Comparison of ENCODE assay signal across 1 cellular context in genomic region chr10:103678104-103678526, GRCh38.
TF ChIP-seq lines count a peak whose summit lies in the region.

No MANE protein-coding gene starts in this region.

TF ChIP-seq in GM12878, 131 proteins besides CTCF, POLR2A, EP300 and RAD21 (continued from another document):
- TF ChIP-seq, protein P1, sequence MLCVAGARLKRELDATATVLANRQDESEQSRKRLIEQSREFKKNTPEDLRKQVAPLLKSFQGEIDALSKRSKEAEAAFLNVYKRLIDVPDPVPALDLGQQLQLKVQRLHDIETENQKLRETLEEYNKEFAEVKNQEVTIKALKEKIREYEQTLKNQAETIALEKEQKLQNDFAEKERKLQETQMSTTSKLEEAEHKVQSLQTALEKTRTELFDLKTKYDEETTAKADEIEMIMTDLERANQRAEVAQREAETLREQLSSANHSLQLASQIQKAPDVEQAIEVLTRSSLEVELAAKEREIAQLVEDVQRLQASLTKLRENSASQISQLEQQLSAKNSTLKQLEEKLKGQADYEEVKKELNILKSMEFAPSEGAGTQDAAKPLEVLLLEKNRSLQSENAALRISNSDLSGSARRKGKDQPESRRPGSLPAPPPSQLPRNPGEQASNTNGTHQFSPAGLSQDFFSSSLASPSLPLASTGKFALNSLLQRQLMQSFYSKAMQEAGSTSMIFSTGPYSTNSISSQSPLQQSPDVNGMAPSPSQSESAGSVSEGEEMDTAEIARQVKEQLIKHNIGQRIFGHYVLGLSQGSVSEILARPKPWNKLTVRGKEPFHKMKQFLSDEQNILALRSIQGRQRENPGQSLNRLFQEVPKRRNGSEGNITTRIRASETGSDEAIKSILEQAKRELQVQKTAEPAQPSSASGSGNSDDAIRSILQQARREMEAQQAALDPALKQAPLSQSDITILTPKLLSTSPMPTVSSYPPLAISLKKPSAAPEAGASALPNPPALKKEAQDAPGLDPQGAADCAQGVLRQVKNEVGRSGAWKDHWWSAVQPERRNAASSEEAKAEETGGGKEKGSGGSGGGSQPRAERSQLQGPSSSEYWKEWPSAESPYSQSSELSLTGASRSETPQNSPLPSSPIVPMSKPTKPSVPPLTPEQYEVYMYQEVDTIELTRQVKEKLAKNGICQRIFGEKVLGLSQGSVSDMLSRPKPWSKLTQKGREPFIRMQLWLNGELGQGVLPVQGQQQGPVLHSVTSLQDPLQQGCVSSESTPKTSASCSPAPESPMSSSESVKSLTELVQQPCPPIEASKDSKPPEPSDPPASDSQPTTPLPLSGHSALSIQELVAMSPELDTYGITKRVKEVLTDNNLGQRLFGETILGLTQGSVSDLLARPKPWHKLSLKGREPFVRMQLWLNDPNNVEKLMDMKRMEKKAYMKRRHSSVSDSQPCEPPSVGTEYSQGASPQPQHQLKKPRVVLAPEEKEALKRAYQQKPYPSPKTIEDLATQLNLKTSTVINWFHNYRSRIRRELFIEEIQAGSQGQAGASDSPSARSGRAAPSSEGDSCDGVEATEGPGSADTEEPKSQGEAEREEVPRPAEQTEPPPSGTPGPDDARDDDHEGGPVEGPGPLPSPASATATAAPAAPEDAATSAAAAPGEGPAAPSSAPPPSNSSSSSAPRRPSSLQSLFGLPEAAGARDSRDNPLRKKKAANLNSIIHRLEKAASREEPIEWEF (IDR thresholded peaks at IDR 0.05; ENCODE audit: insufficient replicate concordance, low read depth, low read length) = peak; percentile 49
- 0 out of 2 replicates have a peak, but pooled peaks have one; percentile 55 for TF ChIP-seq TCF3 (IDR thresholded peaks at IDR 0.05; ENCODE audit: borderline replicate concordance, insufficient read depth, low read depth, low read length)
- peak; percentile 30 for TF ChIP-seq BCL3 (IDR thresholded peaks at IDR 0.05; ENCODE audit: borderline replicate concordance, insufficient read depth, low read depth, low read length, poor library complexity, severe bottlenecking)
- TF ChIP-seq TARDBP (IDR thresholded peaks at IDR 0.05; ENCODE audit: borderline replicate concordance) = no peak
- TF ChIP-seq NFYA (IDR thresholded peaks at IDR 0.05; ENCODE audit: borderline replicate concordance, low read depth, low read length) = no peak
- no peak; the same call in 1 of the 2 replicates for TF ChIP-seq POLR2AphosphoS5 (IDR thresholded peaks at IDR 0.05; ENCODE audit: low read length)
- no peak for TF ChIP-seq BRCA1 (IDR thresholded peaks at IDR 0.05; ENCODE audit: low read depth, low read length)
- TF ChIP-seq MLLT1 (IDR thresholded peaks at IDR 0.05) = no peak
- TF ChIP-seq ZZZ3 (IDR thresholded peaks at IDR 0.05; ENCODE audit: control insufficient read depth, insufficient read length, low read depth) = no peak
- TF ChIP-seq SPI1 (IDR thresholded peaks at IDR 0.05; ENCODE audit: borderline replicate concordance, insufficient read depth, low read depth, low read length) = no peak
- no peak for TF ChIP-seq TAF1 (IDR thresholded peaks at IDR 0.05; ENCODE audit: borderline replicate concordance, low read depth, low read length)
- peak; percentile 87 for TF ChIP-seq TCF12 (IDR thresholded peaks at IDR 0.05; ENCODE audit: low read depth, low read length)
- no peak for TF ChIP-seq ZNF384 (IDR thresholded peaks at IDR 0.05; ENCODE audit: borderline replicate concordance, low read depth, low read length)
- no peak for TF ChIP-seq BCLAF1 (IDR thresholded peaks at IDR 0.05)
- 0 out of 2 replicates have a peak, but pooled peaks have one; percentile 50 for TF ChIP-seq POLR2AphosphoS2 (IDR thresholded peaks at IDR 0.05; ENCODE audit: low read depth, low read length)
- no peak for TF ChIP-seq YBX1 (IDR thresholded peaks at IDR 0.05)
- TF ChIP-seq, protein P2, sequence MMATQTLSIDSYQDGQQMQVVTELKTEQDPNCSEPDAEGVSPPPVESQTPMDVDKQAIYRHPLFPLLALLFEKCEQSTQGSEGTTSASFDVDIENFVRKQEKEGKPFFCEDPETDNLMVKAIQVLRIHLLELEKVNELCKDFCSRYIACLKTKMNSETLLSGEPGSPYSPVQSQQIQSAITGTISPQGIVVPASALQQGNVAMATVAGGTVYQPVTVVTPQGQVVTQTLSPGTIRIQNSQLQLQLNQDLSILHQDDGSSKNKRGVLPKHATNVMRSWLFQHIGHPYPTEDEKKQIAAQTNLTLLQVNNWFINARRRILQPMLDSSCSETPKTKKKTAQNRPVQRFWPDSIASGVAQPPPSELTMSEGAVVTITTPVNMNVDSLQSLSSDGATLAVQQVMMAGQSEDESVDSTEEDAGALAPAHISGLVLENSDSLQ (IDR thresholded peaks at IDR 0.05) = no peak
- peak; percentile 66; the same call in 1 of the 3 replicates for TF ChIP-seq POU2F2 (IDR thresholded peaks at IDR 0.05; ENCODE audit: borderline replicate concordance, low read depth, low read length)
- TF ChIP-seq FOXK2 (IDR thresholded peaks at IDR 0.05) = peak; percentile 17; the same call in 1 of the 2 replicates
- TF ChIP-seq NFXL1 (IDR thresholded peaks at IDR 0.05; ENCODE audit: borderline replicate concordance) = no peak
- no peak for TF ChIP-seq SIX5 (IDR thresholded peaks at IDR 0.05; ENCODE audit: low read depth, low read length, severe bottlenecking)
- TF ChIP-seq KDM1A (IDR thresholded peaks at IDR 0.05; ENCODE audit: borderline replicate concordance) = no peak
- peak; percentile 88 for TF ChIP-seq ZNF687 (IDR thresholded peaks at IDR 0.05)
- peak; percentile 60 for TF ChIP-seq IKZF1 (conservative IDR thresholded peaks at IDR 0.05)
- TF ChIP-seq ZBTB4 (CRISPR knock-in tag; IDR thresholded peaks at IDR 0.05) = no peak
